In genomic region chr1:154179951-154180687, GRCh38 we compare ENCODE assay signal across 10 cellular contexts. TPM values are rescaled to one million over a fixed set of nuclear protein-coding genes. Genes with fewer than 3 reads are reported as not detected.
DNase-seq lines count a peak whose midpoint lies in the region; TF ChIP-seq lines count a peak whose summit lies in the region.
"Had no signal": no experiment of that assay in that cellular context is flagged by ENCODE, and none has a peak within 500 bp of the region (broad histone marks: within the 10 kb centered on the region; RNA-seq: fewer than 3 reads in every experiment).

No MANE protein-coding gene starts in this region.

- H3K27me3 ChIP-seq in CD4-positive, alpha-beta memory T cell (ENCODE audit: insufficient read depth, low read length): no peaks in the 10 kb centered on the region
- H3K27me3 ChIP-seq: dorsolateral prefrontal cortex had no signal

- peaks cover 24% of the 10 kb centered on the region for H3K36me3 ChIP-seq in CD4-positive, alpha-beta memory T cell (ENCODE audit: insufficient read depth, low read length)

- no peaks in the 10 kb centered on the region for H3K9me3 ChIP-seq in CD4-positive, alpha-beta memory T cell (ENCODE audit: control insufficient read depth in 1 of 2, low read length in 2 of 2)

- H3K27ac ChIP-seq in CD4-positive, alpha-beta memory T cell (ENCODE audit: low read depth, low read length): peak overlapping the region; percentile 63

- H3K36me3 Mint-ChIP-seq in CD4-positive, alpha-beta memory T cell: peaks cover 23 to 60% of the 10 kb centered on the region in 2 donors
- H3K36me3 Mint-ChIP-seq in IgD-negative memory B cell (peaks cover 2% of the 10 kb centered on the region), mesothelial cell of epicardium (peaks cover 4% of the 10 kb centered on the region)
- H3K36me3 Mint-ChIP-seq in activated naive CD8-positive, alpha-beta T cell: peaks cover 12% of the 10 kb centered on the region

- H3K4me3 ChIP-seq in CD4-positive, alpha-beta memory T cell (ENCODE audit: low read length in 2 of 2): peak overlapping the region in 1 of 2 donors; percentile 3

- peaks cover 0 to 2% (median 0%) of the 10 kb centered on the region in 8 donors for H3K9me3 Mint-ChIP-seq in CD4-positive, alpha-beta memory T cell
- no peaks in the 10 kb centered on the region for H3K9me3 Mint-ChIP-seq in IgD-negative memory B cell
- no peaks in the 10 kb centered on the region for H3K9me3 Mint-ChIP-seq in activated naive CD8-positive, alpha-beta T cell (ENCODE audit: low read depth)
- H3K9me3 Mint-ChIP-seq in mesothelial cell of epicardium: no peaks in the 10 kb centered on the region

- CTCF ChIA-PET in CD4-positive, alpha-beta memory T cell (lab: Charles Lee; ENCODE audit: partially characterized antibody): interaction anchor here (1.2 to 1.7 kb wide), 3 partner anchors 19 to 23 kb away, joined by 4 to 6 read pairs (median 6); no protein-coding TSS in a partner anchor

- POLR2A ChIA-PET in CD4-positive, alpha-beta memory T cell (lab: Charles Lee; ENCODE audit: partially characterized antibody): interaction anchor here (1.0 to 4.9 kb wide), 5 partner anchors 15 to 794 kb away, joined by 3 to 71 read pairs (median 4); partner anchors contain the start of genes CKS1B and RPS27

- H3K4me1 ChIP-seq in CD4-positive, alpha-beta memory T cell (ENCODE audit: insufficient read depth, low read length): peaks cover 72% of the 10 kb centered on the region

- intact Hi-C loops in CD4-positive, alpha-beta memory T cell (cut with micrococcal nuclease): loop anchor here (5.0 to 10.0 kb wide), 2 partner anchors 33 to 285 kb away; no protein-coding TSS in a partner anchor

- H3K4me3 Mint-ChIP-seq in CD4-positive, alpha-beta memory T cell: peak overlapping the region; percentile 76 to 100 (median 84)
- H3K4me3 Mint-ChIP-seq in IgD-negative memory B cell (peak overlapping the region; percentile 92 to 100 (median 100)), mesothelial cell of epicardium (peak overlapping the region; percentile 43)
- H3K4me3 Mint-ChIP-seq in activated naive CD8-positive, alpha-beta T cell: peak overlapping the region; percentile 100

- peaks cover 55 to 85% (median 68%) of the 10 kb centered on the region in 4 donors for H3K4me1 Mint-ChIP-seq in CD4-positive, alpha-beta memory T cell
- H3K4me1 Mint-ChIP-seq in IgD-negative memory B cell: peaks cover 52 to 59% (median 52%) of the 10 kb centered on the region in 3 donors
- H3K4me1 Mint-ChIP-seq in activated naive CD8-positive, alpha-beta T cell (ENCODE audit: low read depth): peaks cover 65% of the 10 kb centered on the region
- H3K4me1 Mint-ChIP-seq in mesothelial cell of epicardium: peaks cover 59% of the 10 kb centered on the region

- TF ChIP-seq CTCF in mesothelial cell of epicardium (IDR thresholded peaks at IDR 0.05; ENCODE audit: unreplicated experiment): no peak

- in situ Hi-C loops in ACHN (cut with HindIII; ENCODE audit: low pct_ligation_motif_present, low pct_unique_long_range_greater_than_20kb, low sequenced_read_pairs): no loop called here

- peak overlapping the region; percentile 80 to 98 (median 94) for H3K27ac Mint-ChIP-seq in CD4-positive, alpha-beta memory T cell
- H3K27ac Mint-ChIP-seq in IgD-negative memory B cell (peak overlapping the region; percentile 93 to 99 (median 94)), mesothelial cell of epicardium (peak overlapping the region; percentile 89)
- peak overlapping the region; percentile 93 for H3K27ac Mint-ChIP-seq in activated naive CD8-positive, alpha-beta T cell

- DNase-seq in CD4-positive, alpha-beta memory T cell: no peak
- DNase-seq in mesothelial cell of epicardium (ENCODE audit: low spot score in 2 of 2, unreplicated experiment in 2 of 2) (no peak), ACHN (no peak), NCI-H1930 (lab: John Stamatoyannopoulos, UW) (no peak), pons (ENCODE audit: low spot score) (no peak)
- no peak for DNase-seq in NK-92 treated with Interleukin-12 subunit alpha and Interleukin-12 subunit beta, amount 100 ng/mL, for 24 hours (lab: John Stamatoyannopoulos, UW)
- DNase-seq: dorsolateral prefrontal cortex had no signal

- no peaks in the 10 kb centered on the region for H3K27me3 Mint-ChIP-seq in CD4-positive, alpha-beta memory T cell
- H3K27me3 Mint-ChIP-seq in IgD-negative memory B cell (no peaks in the 10 kb centered on the region), mesothelial cell of epicardium (ENCODE audit: low read depth) (no peaks in the 10 kb centered on the region)
- H3K27me3 Mint-ChIP-seq in activated naive CD8-positive, alpha-beta T cell: no peaks in the 10 kb centered on the region

RNA-seq across cellular contexts. Expression of gene TPM3, which starts 11.8 kb away (rescaled TPM):
- total RNA-seq in CD4-positive, alpha-beta memory T cell: 100 to 1,000 TPM; 311 to 312 TPM
- polyA plus RNA-seq in CD4-positive, alpha-beta memory T cell: 1,000 to 10,000 TPM in 1 of 2 donors, 100 to 1,000 TPM in 1; 860 to 1,209 TPM
- 878 TPM for polyA plus RNA-seq in IgD-negative memory B cell
- total RNA-seq in mesothelial cell of epicardium: 194 to 208 TPM (median 197 TPM) in 3 replicates

RNA-seq across cellular contexts. Expression of gene NUP210L, which starts 25.2 kb away (rescaled TPM):
- total RNA-seq in CD4-positive, alpha-beta memory T cell: under 1 TPM; 0.19 to 0.23 TPM
- under 1 TPM in 1 of 2 donors, not detected in 1; 0.14 TPM for polyA plus RNA-seq in CD4-positive, alpha-beta memory T cell
- not detected for polyA plus RNA-seq in IgD-negative memory B cell
- total RNA-seq in mesothelial cell of epicardium: 0.04 to 0.07 TPM (median 0.07 TPM) in 3 replicates

RNA-seq across cellular contexts. Expression of gene CFAP141, which starts 26.0 kb away (rescaled TPM):
- not detected for total RNA-seq in CD4-positive, alpha-beta memory T cell
- polyA plus RNA-seq in CD4-positive, alpha-beta memory T cell: not detected
- not detected for polyA plus RNA-seq in IgD-negative memory B cell
- total RNA-seq in mesothelial cell of epicardium: not detected in 3 replicates
- total RNA-seq: NCI-H460 had no signal

RNA-seq across cellular contexts. Expression of gene UBAP2L, which starts 40.6 kb away (rescaled TPM):
- total RNA-seq in CD4-positive, alpha-beta memory T cell: 100 to 1,000 TPM; 180 to 189 TPM
- 10 to 100 TPM; 33.5 to 74.5 TPM for polyA plus RNA-seq in CD4-positive, alpha-beta memory T cell
- 60.6 TPM for polyA plus RNA-seq in IgD-negative memory B cell
- total RNA-seq in mesothelial cell of epicardium: 265 to 283 TPM (median 271 TPM) in 3 replicates

Comparison
In these comparisons a context has a peak if more than half of its experiments do, and no peak if none do; other contexts are left out.
1. H3K4me3 Mint-ChIP-seq: peak in every context shown above with its lines; median percentile 100 in IgD-negative memory B cell; 100 in activated naive CD8-positive, alpha-beta T cell; 84 in CD4-positive, alpha-beta memory T cell; 43 in mesothelial cell of epicardium.